8 cellular contexts compared by ENCODE assay signal in the genomic region with DNA sequence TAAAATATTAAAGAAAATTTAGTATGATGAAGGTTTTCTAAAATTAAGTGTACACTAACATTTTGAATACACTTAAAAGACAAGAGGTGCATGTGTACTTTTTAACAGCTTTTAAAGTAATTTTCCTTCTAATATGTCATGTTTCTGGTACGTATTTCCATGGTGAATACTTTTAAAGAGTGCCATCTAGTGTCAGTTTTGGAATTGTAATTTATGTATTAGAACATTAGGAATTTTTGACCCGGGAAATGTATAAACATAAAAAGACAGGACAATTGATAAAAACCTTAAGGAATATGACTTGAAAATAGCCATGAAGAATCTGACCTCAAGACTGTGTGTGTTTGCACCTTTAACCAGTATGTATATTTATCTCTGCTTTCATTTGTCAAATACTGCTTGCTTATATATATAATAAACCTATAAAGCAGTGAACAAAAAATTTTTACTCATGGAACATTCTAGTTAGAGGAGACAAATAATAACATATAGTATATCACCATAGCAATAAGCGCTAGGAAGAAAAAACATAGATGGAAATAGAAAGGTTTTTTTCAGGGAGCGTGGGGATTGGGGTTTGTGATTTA.
DNase-seq lines count a peak whose midpoint lies in the region; TF ChIP-seq lines count a peak whose summit lies in the region.

No MANE protein-coding gene starts in this region.

- H3K4me3 ChIP-seq in cardiac fibroblast (replicated peaks in 1 of 2; ENCODE audit: low read depth in 2 of 2, low read length in 2 of 2), result no peak overlapping the region

- DNase-seq in NCI-H2171 treated with DMSO at 0.1 percent for 48 hours (lab: John Stamatoyannopoulos, UW), result peak; percentile 11
- DNase-seq in NCI-H2171 (lab: John Stamatoyannopoulos, UW), result no peak
- DNase-seq in NCI-H2081 treated with DMSO at 0.1 percent for 48 hours (lab: John Stamatoyannopoulos, UW), result peak; percentile 10
- peak; percentile 61 to 68 for DNase-seq in cardiac fibroblast (ENCODE audit: low read depth in 2 of 2)
- peak; percentile 58 for DNase-seq in midbrain (lab: John Stamatoyannopoulos, UW)
- DNase-seq in HK-2 (ENCODE audit: unreplicated experiment), result no peak
- DNase-seq in HPDE6-E6E7 (ENCODE audit: extremely low spot score), result no peak
- no peak for DNase-seq in NK-92 (lab: John Stamatoyannopoulos, UW; ENCODE audit: unreplicated experiment)

- peak; percentile 39 for TF ChIP-seq CTCF in cardiac fibroblast (IDR thresholded peaks at IDR 0.05; ENCODE audit: low read depth, low read length)

Comparison
In these comparisons a context has a peak if more than half of its experiments do, and no peak if none do; other contexts are left out.
1. DNase-seq: peak in NCI-H2171 treated with DMSO at 0.1 percent for 48 hours (single experiment), NCI-H2081 treated with DMSO at 0.1 percent for 48 hours (single experiment), cardiac fibroblast (2 of 2) and midbrain (single experiment); none in NCI-H2171 (single experiment), HK-2 (single experiment), HPDE6-E6E7 (single experiment) and NK-92 (single experiment).